In the genomic region with DNA sequence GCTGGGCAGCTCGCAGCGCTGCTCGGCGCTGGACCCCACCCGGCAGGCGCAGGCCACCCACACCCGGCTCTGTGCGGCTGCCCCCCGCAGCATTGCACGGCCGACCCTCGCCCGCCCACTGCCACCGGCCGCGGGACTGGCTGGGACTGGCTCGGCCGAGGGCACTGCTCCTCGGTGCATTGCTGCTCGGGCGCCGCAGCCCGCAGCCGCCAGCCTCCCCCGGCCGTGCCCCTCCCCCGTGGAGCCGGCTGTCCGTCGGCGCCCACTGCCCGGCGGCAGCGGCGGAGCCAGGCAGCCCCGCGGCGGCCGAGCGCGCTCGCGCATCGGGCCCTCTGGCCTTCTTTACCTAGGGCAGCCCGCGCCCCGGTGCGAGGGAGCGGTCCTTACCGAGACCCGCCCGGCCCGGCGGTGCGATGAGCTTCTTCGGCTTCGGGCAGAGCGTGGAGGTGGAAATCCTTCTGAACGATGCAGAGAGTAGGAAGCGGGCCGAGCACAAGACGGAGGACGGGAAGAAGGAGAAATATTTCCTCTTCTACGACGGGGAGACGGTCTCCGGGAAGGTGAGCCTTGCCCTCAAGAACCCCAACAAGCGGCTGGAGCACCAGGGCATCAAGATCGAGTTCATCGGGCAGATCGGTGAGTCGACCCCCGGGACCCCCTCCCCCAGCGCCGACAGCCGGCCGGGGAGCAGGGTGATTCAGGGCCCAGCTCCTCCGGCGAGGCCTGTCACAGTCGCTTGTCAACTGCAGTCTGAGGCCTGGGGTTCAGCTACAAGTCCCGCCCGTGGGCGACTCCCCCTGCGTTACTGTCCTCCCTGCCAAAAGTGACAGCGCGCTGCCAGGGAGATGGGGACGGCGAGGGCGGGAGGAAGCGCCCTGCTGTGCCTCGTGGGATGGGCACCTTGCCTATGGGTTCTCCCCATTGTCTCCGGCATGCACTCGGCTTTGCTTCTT, we compare ENCODE assay signal across 8 cellular contexts.
DNase-seq lines count a peak whose midpoint lies in the region; ATAC-seq and TF ChIP-seq lines count a peak whose summit lies in the region.

No MANE protein-coding gene starts in this region.

- in situ Hi-C loops in astrocyte of the cerebellum (cut with HindIII; ENCODE audit: low sequenced_read_pairs): no loop called here

- TF ChIP-seq CTCF in LNCaP clone FGC (IDR thresholded peaks at IDR 0.05; ENCODE audit: control insufficient read depth, extremely low read depth, insufficient read depth) (no peak), astrocyte of the cerebellum (IDR thresholded peaks at IDR 0.05; ENCODE audit: low read depth, low read length, missing control alignments) (no peak)

- ATAC-seq in GM21786 (IDR thresholded peaks at IDR 0.05; ENCODE audit: unreplicated experiment): peak; percentile 13

- peak; percentile 42 for DNase-seq in EL
- DNase-seq in LNCaP clone FGC (ENCODE audit: low read depth): no peak
- peak; percentile 28 for DNase-seq in T-helper 22 cell (ENCODE audit: low read depth)
- DNase-seq in astrocyte of the cerebellum (ENCODE audit: low read depth): no peak
- no peak for DNase-seq in skeletal muscle cell (ENCODE audit: low read depth)
- no peak for DNase-seq in SHP77 treated with DMSO at 0.1 percent for 48 hours (lab: John Stamatoyannopoulos, UW)

- H3K4me3 ChIP-seq in LNCaP clone FGC (ENCODE audit: low read depth, low read length) (peak overlapping the region; percentile 92), astrocyte of the cerebellum (ENCODE audit: low read depth, low read length) (peak overlapping the region; percentile 94), iPS-11a (ENCODE audit: low read depth, low read length) (peak overlapping the region; percentile 99), skeletal muscle cell (ENCODE audit: low read depth, low read length) (peak overlapping the region; percentile 93)

Comparison
In these comparisons a context has a peak if more than half of its experiments do, and no peak if none do; other contexts are left out.
1. DNase-seq: peak in EL (single experiment) and T-helper 22 cell (single experiment); none in LNCaP clone FGC (single experiment), astrocyte of the cerebellum (single experiment), skeletal muscle cell (single experiment) and SHP77 treated with DMSO at 0.1 percent for 48 hours (single experiment).
2. Peak in every context shown above with its lines, with median percentiles within 50 percentile points of each other: H3K4me3 ChIP-seq.